ENCODE assay signal across 9 cellular contexts in the genomic region with DNA sequence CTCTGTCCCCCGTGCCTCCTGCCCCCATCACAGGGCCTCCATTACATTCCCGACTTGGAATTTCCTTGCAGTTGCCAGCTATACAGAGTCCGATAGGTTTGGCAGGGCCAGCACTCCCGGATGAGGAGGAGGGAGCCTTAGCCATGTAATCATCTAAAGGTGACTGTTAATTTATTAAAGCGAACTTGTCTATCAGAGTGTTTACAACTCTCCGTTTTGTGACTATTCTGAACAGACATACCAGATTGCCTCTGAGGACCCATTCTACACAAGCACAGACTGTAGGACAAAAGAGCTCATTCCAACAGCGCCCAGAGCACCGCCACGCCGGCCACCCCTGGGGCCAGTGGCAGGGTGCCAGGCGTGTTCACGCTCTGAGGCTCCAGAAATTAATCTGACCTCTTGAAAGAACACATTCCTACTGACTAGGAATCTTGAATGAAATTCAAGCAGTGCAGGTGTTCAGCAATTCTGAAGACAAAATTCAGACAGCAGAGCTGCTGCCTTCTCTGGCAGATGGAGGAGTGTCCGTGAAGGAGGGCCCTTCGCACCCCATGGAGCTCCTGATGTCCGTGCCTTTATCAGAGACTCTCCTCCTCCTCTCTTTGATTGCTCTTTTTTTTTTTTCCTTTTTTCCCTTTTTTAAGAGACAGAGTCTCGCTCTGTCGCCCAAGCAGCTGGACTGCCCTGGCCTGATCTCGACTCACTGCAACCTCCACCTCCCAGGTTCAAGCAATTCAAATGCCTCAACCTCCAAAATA. TPM values are rescaled to one million over a fixed set of nuclear protein-coding genes. Genes with fewer than 3 reads are reported as not detected.
DNase-seq lines count a peak whose midpoint lies in the region; ATAC-seq and TF ChIP-seq lines count a peak whose summit lies in the region.
"Had no signal": no experiment of that assay in that cellular context is flagged by ENCODE, and none has a peak within 500 bp of the region (broad histone marks: within the 10 kb centered on the region; RNA-seq: fewer than 3 reads in every experiment).

No MANE protein-coding gene starts in this region.

- no peak overlapping the region for H3K9ac ChIP-seq in rectal smooth muscle tissue (ENCODE audit: low read length)

- H3K27me3 Mint-ChIP-seq in activated naive CD4-positive, alpha-beta T cell treated with anti-CD3 and anti-CD28 coated beads for 36 hours (ENCODE audit: low read depth), result no peaks in the 10 kb centered on the region

- TF ChIP-seq EP300 in transverse colon (IDR thresholded peaks at IDR 0.05; ENCODE audit: low read depth), result no peak

- H3K9me3 Mint-ChIP-seq in activated naive CD4-positive, alpha-beta T cell treated with anti-CD3 and anti-CD28 coated beads, Interleukin-2, amount 50 U/mL, for 72 hours, result no peaks in the 10 kb centered on the region
- H3K9me3 Mint-ChIP-seq in activated naive CD4-positive, alpha-beta T cell treated with anti-CD3 and anti-CD28 coated beads for 36 hours, result no peaks in the 10 kb centered on the region

- no peak overlapping the region for H3K4me3 Mint-ChIP-seq in activated naive CD4-positive, alpha-beta T cell treated with anti-CD3 and anti-CD28 coated beads for 36 hours

- H3K36me3 Mint-ChIP-seq in activated naive CD4-positive, alpha-beta T cell treated with anti-CD3 and anti-CD28 coated beads, Interleukin-2, amount 50 U/mL, for 72 hours, result no peaks in the 10 kb centered on the region
- H3K36me3 Mint-ChIP-seq in activated naive CD4-positive, alpha-beta T cell treated with anti-CD3 and anti-CD28 coated beads for 36 hours (ENCODE audit: low read depth), result no peaks in the 10 kb centered on the region

- in situ Hi-C loops in transverse colon (cut with MboI; ENCODE audit: low pct_ligation_motif_present in 1 of 4, low pct_unique_long_range_greater_than_20kb in 1 of 4, low sequenced_read_pairs in 3 of 4), result no loop called here

- DNase-seq in DMS79 (lab: John Stamatoyannopoulos, UW) (peak; percentile 74), RPMI7951 (ENCODE audit: low read depth) (peak; percentile 50), fibroblast of villous mesenchyme (ENCODE audit: low read depth) (peak; percentile 45), transverse colon (no peak)
- DNase-seq in activated naive CD4-positive, alpha-beta T cell treated with anti-CD3 and anti-CD28 coated beads, Interleukin-2, amount 50 U/mL, for 72 hours (ENCODE audit: low spot score in 2 of 2), result no peak
- DNase-seq in activated naive CD4-positive, alpha-beta T cell treated with anti-CD3 and anti-CD28 coated beads for 36 hours, result no peak
- DNase-seq: central memory CD4-positive, alpha-beta T cell had no signal

- no peak overlapping the region for H3K27ac ChIP-seq in rectal smooth muscle tissue (ENCODE audit: low read depth, low read length)
- H3K27ac ChIP-seq in transverse colon, result peak overlapping the region in 1 of 4 donors; percentile 50

- no peaks in the 10 kb centered on the region for H3K9me3 ChIP-seq in transverse colon

- no peak for TF ChIP-seq POLR2A in transverse colon (IDR thresholded peaks at IDR 0.05)

- intact Hi-C loops in activated naive CD4-positive, alpha-beta T cell treated with anti-CD3 and anti-CD28 coated beads for 36 hours (cut with micrococcal nuclease), result no loop called here
- intact Hi-C loops in transverse colon (cut with DNase I; ENCODE audit: low total_unique reads), result no loop called here

- TF ChIP-seq CTCF in fibroblast of villous mesenchyme (IDR thresholded peaks at IDR 0.05; ENCODE audit: insufficient read depth, low read depth, low read length) (no peak), transverse colon (IDR thresholded peaks at IDR 0.05) (no peak)

- no peak for ATAC-seq in activated naive CD4-positive, alpha-beta T cell treated with anti-CD3 and anti-CD28 coated beads, Interleukin-2, amount 50 U/mL, for 72 hours
- ATAC-seq in HG02970 (IDR thresholded peaks at IDR 0.05; ENCODE audit: low FRiP score, unreplicated experiment), result no peak

- H3K4me1 ChIP-seq in rectal smooth muscle tissue (ENCODE audit: control insufficient read depth, insufficient read depth, low read length), result peaks cover 5% of the 10 kb centered on the region
- H3K4me1 ChIP-seq in transverse colon, result peaks cover 0 to 12% (median 7%) of the 10 kb centered on the region in 4 donors

- H3K27me3 ChIP-seq in rectal smooth muscle tissue (ENCODE audit: control insufficient read depth, insufficient read depth, low read length) (no peaks in the 10 kb centered on the region), transverse colon (no peaks in the 10 kb centered on the region)

- H3K4me3 ChIP-seq in fibroblast of villous mesenchyme (ENCODE audit: low read depth, low read length), result no peak overlapping the region
- H3K4me3 ChIP-seq in rectal smooth muscle tissue (ENCODE audit: low read length), result peak overlapping the region; percentile 22
- H3K4me3 ChIP-seq in transverse colon, result no peak overlapping the region

- no peak overlapping the region for H3K27ac Mint-ChIP-seq in activated naive CD4-positive, alpha-beta T cell treated with anti-CD3 and anti-CD28 coated beads, Interleukin-2, amount 50 U/mL, for 72 hours
- no peak overlapping the region for H3K27ac Mint-ChIP-seq in activated naive CD4-positive, alpha-beta T cell treated with anti-CD3 and anti-CD28 coated beads for 36 hours

- no peaks in the 10 kb centered on the region for H3K36me3 ChIP-seq in rectal smooth muscle tissue (ENCODE audit: control insufficient read depth, insufficient read depth, low read length)
- H3K36me3 ChIP-seq in transverse colon, result no peaks in the 10 kb centered on the region

- WGBS in transverse colon (ENCODE audit: low coverage in 1 of 2), 2 donors, result 54 to 66% methylated on average over 7 to 18 of the region's 18 CpGs

- no peaks in the 10 kb centered on the region for H3K4me1 Mint-ChIP-seq in activated naive CD4-positive, alpha-beta T cell treated with anti-CD3 and anti-CD28 coated beads for 36 hours (ENCODE audit: low read depth)

- CTCF ChIA-PET in activated naive CD4-positive, alpha-beta T cell treated with anti-CD3 and anti-CD28 coated beads for 36 hours (lab: Charles Lee), result no interaction called here

RNA-seq across cellular contexts. Expression of a gene that starts 58.1 kb away (rescaled TPM):
- 38.1 and 38.5 TPM in 2 replicates for total RNA-seq in RPMI7951 (2014; rRNA removed; shearing (Covaris generic))
- total RNA-seq in fibroblast of villous mesenchyme (69.3 and 76.4 TPM in 2 replicates), transverse colon (10 to 100 TPM; 34.2 to 93.3 (median 70.6) TPM)
- total RNA-seq in activated naive CD4-positive, alpha-beta T cell treated with anti-CD3 and anti-CD28 coated beads, Interleukin-2, amount 50 U/mL, for 72 hours, result 10 to 100 TPM; 50.6 to 51.6 TPM
- 10 to 100 TPM; 46.9 to 51.1 TPM for total RNA-seq in activated naive CD4-positive, alpha-beta T cell treated with anti-CD3 and anti-CD28 coated beads for 36 hours

Comparison
In these comparisons a context has a peak if more than half of its experiments do, and no peak if none do; other contexts are left out.
1. DNase-seq: peak in DMS79 (single experiment), RPMI7951 (single experiment) and fibroblast of villous mesenchyme (single experiment); none in activated naive CD4-positive, alpha-beta T cell treated with anti-CD3 and anti-CD28 coated beads, Interleukin-2, amount 50 U/mL, for 72 hours (0 of 2), activated naive CD4-positive, alpha-beta T cell treated with anti-CD3 and anti-CD28 coated beads for 36 hours (single experiment) and transverse colon (single experiment).